20 cellular contexts compared by ENCODE assay signal in genomic region chr14:68372363-68372762, GRCh38.
DNase-seq lines count a peak whose midpoint lies in the region; ATAC-seq, FAIRE-seq and TF ChIP-seq lines count a peak whose summit lies in the region.
"Had no signal": no experiment of that assay in that cellular context is flagged by ENCODE, and none has a peak within 500 bp of the region (broad histone marks: within the 10 kb centered on the region; RNA-seq: fewer than 3 reads in every experiment).

No MANE protein-coding gene starts in this region.

- DNase-seq in activated naive CD8-positive, alpha-beta T cell treated with anti-CD3 and anti-CD28 coated beads, Interleukin-2, amount 50 U/mL, for 24 hours: no peak
- no peak for DNase-seq in T-helper 17 cell
- DNase-seq in iPS-NIHi7 (ENCODE audit: extremely low spot score): peak; percentile 31
- no peak for DNase-seq in activated gamma-delta T cell treated with Interleukin-2 at 50 U/mL for 16 hours
- no peak for DNase-seq in effector memory CD4-positive, alpha-beta T cell
- DNase-seq in GM12892 (ENCODE audit: insufficient read length): no peak
- DNase-seq: 8988T, C1 segment of cervical spinal cord, DMS153, KG1, MG63, NCI-H1105, NCI-H1694 treated with DMSO at 0.1 percent for 48 hours, NCI-H69, Peyer's patch, Right ventricle myocardium superior had no signal

- no peaks in the 10 kb centered on the region for H3K36me3 ChIP-seq in effector memory CD4-positive, alpha-beta T cell (ENCODE audit: control insufficient read depth, insufficient read depth, low read length)
- H3K36me3 ChIP-seq: MG63, Peyer's patch had no signal

- TF ChIP-seq POLR2A in GM12892 (IDR thresholded peaks at IDR 0.05; ENCODE audit: low read depth, low read length): no peak

- H3K9me3 ChIP-seq in T-helper 17 cell (ENCODE audit: control insufficient read depth, low read length, poor library complexity, severe bottlenecking): no peaks in the 10 kb centered on the region
- H3K9me3 ChIP-seq in effector memory CD4-positive, alpha-beta T cell (ENCODE audit: control insufficient read depth, low read length): no peaks in the 10 kb centered on the region
- H3K9me3 ChIP-seq: MG63, Peyer's patch had no signal

- no peak overlapping the region for H3K4me3 ChIP-seq in effector memory CD4-positive, alpha-beta T cell (ENCODE audit: insufficient read depth, low read depth, low read length, poor library complexity, severe bottlenecking)
- H3K4me3 ChIP-seq: GM12878, MG63, Peyer's patch had no signal

- peaks cover 70% of the 10 kb centered on the region for H3K4me1 Mint-ChIP-seq in activated naive CD8-positive, alpha-beta T cell (ENCODE audit: low read depth)
- peaks cover 72% of the 10 kb centered on the region for H3K4me1 Mint-ChIP-seq in activated naive CD8-positive, alpha-beta T cell treated with anti-CD3 and anti-CD28 coated beads, Interleukin-2, amount 50 U/mL, for 24 hours
- peaks cover 55% of the 10 kb centered on the region for H3K4me1 Mint-ChIP-seq in T-helper 17 cell

- FAIRE-seq in GM12892 (lab: Jason Lieb, UNC): no peak
- FAIRE-seq: GM12878 had no signal

- no peak for ATAC-seq in activated naive CD8-positive, alpha-beta T cell treated with anti-CD3 and anti-CD28 coated beads, Interleukin-2, amount 50 U/mL, for 24 hours
- ATAC-seq in T-helper 17 cell (no peak), HG02885 (IDR thresholded peaks at IDR 0.05; ENCODE audit: poor library complexity, unreplicated experiment) (no peak)
- ATAC-seq: GM12878 had no signal

- peak overlapping the region; percentile 16 for H3K27ac Mint-ChIP-seq in activated naive CD8-positive, alpha-beta T cell
- H3K27ac Mint-ChIP-seq in activated naive CD8-positive, alpha-beta T cell treated with anti-CD3 and anti-CD28 coated beads, Interleukin-2, amount 50 U/mL, for 24 hours: no peak overlapping the region
- peak overlapping the region; percentile 97 for H3K27ac Mint-ChIP-seq in T-helper 17 cell

- no peaks in the 10 kb centered on the region for H3K27me3 Mint-ChIP-seq in activated naive CD8-positive, alpha-beta T cell
- no peaks in the 10 kb centered on the region for H3K27me3 Mint-ChIP-seq in activated naive CD8-positive, alpha-beta T cell treated with anti-CD3 and anti-CD28 coated beads, Interleukin-2, amount 50 U/mL, for 24 hours
- no peaks in the 10 kb centered on the region for H3K27me3 Mint-ChIP-seq in T-helper 17 cell

- peaks cover 4% of the 10 kb centered on the region for H3K9me3 Mint-ChIP-seq in activated naive CD8-positive, alpha-beta T cell (ENCODE audit: low read depth)
- H3K9me3 Mint-ChIP-seq in activated naive CD8-positive, alpha-beta T cell treated with anti-CD3 and anti-CD28 coated beads, Interleukin-2, amount 50 U/mL, for 24 hours: no peaks in the 10 kb centered on the region

- peaks cover 9% of the 10 kb centered on the region for H3K36me3 Mint-ChIP-seq in activated naive CD8-positive, alpha-beta T cell
- H3K36me3 Mint-ChIP-seq in activated naive CD8-positive, alpha-beta T cell treated with anti-CD3 and anti-CD28 coated beads, Interleukin-2, amount 50 U/mL, for 24 hours (ENCODE audit: low read depth): peaks cover 2% of the 10 kb centered on the region
- H3K36me3 Mint-ChIP-seq in T-helper 17 cell (ENCODE audit: low read depth): peaks cover 4% of the 10 kb centered on the region

- H3K4me1 ChIP-seq in effector memory CD4-positive, alpha-beta T cell (ENCODE audit: control insufficient read depth, insufficient read depth, low read length, poor library complexity, severe bottlenecking): peaks cover 22% of the 10 kb centered on the region

- no peak overlapping the region for H3K27ac ChIP-seq in effector memory CD4-positive, alpha-beta T cell (ENCODE audit: insufficient read depth, low read length, poor library complexity, severe bottlenecking)
- H3K27ac ChIP-seq: HL-60, Peyer's patch had no signal

- H3K4me3 Mint-ChIP-seq in activated naive CD8-positive, alpha-beta T cell: no peak overlapping the region
- no peak overlapping the region for H3K4me3 Mint-ChIP-seq in activated naive CD8-positive, alpha-beta T cell treated with anti-CD3 and anti-CD28 coated beads, Interleukin-2, amount 50 U/mL, for 24 hours
- no peak overlapping the region for H3K4me3 Mint-ChIP-seq in T-helper 17 cell

- no peaks in the 10 kb centered on the region for H3K27me3 ChIP-seq in effector memory CD4-positive, alpha-beta T cell (replicated peaks; ENCODE audit: control insufficient read depth, insufficient read depth, low read length, poor library complexity, severe bottlenecking)
- H3K27me3 ChIP-seq: MG63, Peyer's patch had no signal
